ENCODE assay signal across 1 cellular context in the genomic region with DNA sequence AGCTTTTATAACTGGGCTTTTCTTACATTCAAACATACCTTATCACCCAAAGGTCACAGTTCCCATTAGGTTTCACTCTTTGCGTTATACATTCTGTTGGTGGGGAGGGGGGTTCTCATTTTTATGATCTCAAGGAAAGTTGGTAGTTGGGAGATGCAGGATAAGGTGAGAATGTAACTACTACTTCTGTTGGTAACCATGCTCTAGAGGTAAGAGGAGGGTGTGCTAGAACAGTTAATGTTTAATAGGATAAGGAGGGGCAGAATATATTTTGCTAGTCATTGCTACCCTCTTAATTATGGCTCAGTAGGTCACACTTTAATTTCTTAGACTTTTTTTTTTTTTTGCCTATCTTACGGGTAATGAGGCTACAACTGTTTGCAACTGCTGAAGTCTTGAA.
TF ChIP-seq lines count a peak whose summit lies in the region.

No MANE protein-coding gene starts in this region.

TF ChIP-seq in HepG2, 621 proteins besides CTCF, POLR2A, EP300 and RAD21:
- TF ChIP-seq KDM4B (CRISPR knock-in tag; IDR thresholded peaks at IDR 0.05) (no peak), ZNF598 (CRISPR knock-in tag; IDR thresholded peaks at IDR 0.05; ENCODE audit: borderline replicate concordance) (no peak), CBX1 (IDR thresholded peaks at IDR 0.05; ENCODE audit: low read depth) (no peak), KLF15 (CRISPR knock-in tag; IDR thresholded peaks at IDR 0.05; ENCODE audit: borderline replicate concordance) (no peak), ZNF20 (CRISPR knock-in tag; IDR thresholded peaks at IDR 0.05) (no peak), HNRNPUL1 (IDR thresholded peaks at IDR 0.05; ENCODE audit: low read depth, low read length) (no peak), KDM1A (CRISPR knock-in tag; IDR thresholded peaks at IDR 0.05) (no peak), ZNF552 (CRISPR knock-in tag; IDR thresholded peaks at IDR 0.05; ENCODE audit: borderline replicate concordance) (no peak), ZNF44 (CRISPR knock-in tag; IDR thresholded peaks at IDR 0.05) (no peak)
- TF ChIP-seq, protein P1, sequence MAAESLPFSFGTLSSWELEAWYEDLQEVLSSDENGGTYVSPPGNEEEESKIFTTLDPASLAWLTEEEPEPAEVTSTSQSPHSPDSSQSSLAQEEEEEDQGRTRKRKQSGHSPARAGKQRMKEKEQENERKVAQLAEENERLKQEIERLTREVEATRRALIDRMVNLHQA (CRISPR knock-in tag; IDR thresholded peaks at IDR 0.05) = no peak
- TF ChIP-seq, protein P2, sequence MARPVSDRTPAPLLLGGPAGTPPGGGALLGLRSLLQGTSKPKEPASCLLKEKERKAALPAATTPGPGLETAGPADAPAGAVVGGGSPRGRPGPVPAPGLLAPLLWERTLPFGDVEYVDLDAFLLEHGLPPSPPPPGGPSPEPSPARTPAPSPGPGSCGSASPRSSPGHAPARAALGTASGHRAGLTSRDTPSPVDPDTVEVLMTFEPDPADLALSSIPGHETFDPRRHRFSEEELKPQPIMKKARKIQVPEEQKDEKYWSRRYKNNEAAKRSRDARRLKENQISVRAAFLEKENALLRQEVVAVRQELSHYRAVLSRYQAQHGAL (CRISPR knock-in tag; IDR thresholded peaks at IDR 0.05; ENCODE audit: not compliant biosample characterization) = no peak
